In genomic region chr5:76106149-76106548, GRCh38 we compare ENCODE assay signal across 10 cellular contexts. TPM values are rescaled to one million over a fixed set of nuclear protein-coding genes. Genes with fewer than 3 reads are reported as not detected.
"Had no signal": no experiment of that assay in that cellular context is flagged by ENCODE, and none has a peak within 500 bp of the region (broad histone marks: within the 10 kb centered on the region; RNA-seq: fewer than 3 reads in every experiment).

No MANE protein-coding gene starts in this region.

- H3K4me3 ChIP-seq: GM23248 had no signal

- H3K4me2 ChIP-seq: KMS-11 had no signal

- FAIRE-seq: H1, H54, HepG2 had no signal

- H3K9ac ChIP-seq: GM23248, KMS-11 had no signal

- ATAC-seq: HepG2 had no signal

- H3K27ac ChIP-seq: GM23248, HL-60, KMS-11 had no signal

- H3K4me1 Mint-ChIP-seq: IgD-negative memory B cell had no signal

- H3K4me3 Mint-ChIP-seq: IgD-negative memory B cell had no signal

- H3K27ac Mint-ChIP-seq: IgD-negative memory B cell had no signal

- DNase-seq: GM23248, HCEC 1CT, KBM-7 had no signal

- H3K36me3 Mint-ChIP-seq: IgD-negative memory B cell had no signal

- H3K9me3 Mint-ChIP-seq: IgD-negative memory B cell had no signal

- H2AFZ ChIP-seq: GM23248 had no signal

RNA-seq across cellular contexts. Expression of gene SV2C, which starts 23.0 kb away (rescaled TPM):
- total RNA-seq: GM23248, HepG2, HT1080 had no signal
- polyA plus RNA-seq: GM23248, HepG2, IgD-negative memory B cell had no signal
